In genomic region chr1:209412036-209412435, GRCh38 we compare ENCODE assay signal across 14 cellular contexts.
DNase-seq lines count a peak whose midpoint lies in the region; ATAC-seq and TF ChIP-seq lines count a peak whose summit lies in the region.
"Had no signal": no experiment of that assay in that cellular context is flagged by ENCODE, and none has a peak within 500 bp of the region (broad histone marks: within the 10 kb centered on the region; RNA-seq: fewer than 3 reads in every experiment).

No MANE protein-coding gene starts in this region.

- no peak overlapping the region for H4K8ac ChIP-seq in mesenchymal stem cell (ENCODE audit: low read length)

- no peak overlapping the region for H3K23ac ChIP-seq in mesenchymal stem cell (ENCODE audit: low read length in 2 of 2)

- H2BK5ac ChIP-seq in mesenchymal stem cell (ENCODE audit: low read depth, low read length, poor library complexity, severe bottlenecking): no peak overlapping the region

- no peak for ATAC-seq in heart left ventricle
- ATAC-seq in Right ventricle myocardium inferior: no peak
- ATAC-seq in HG03159 (IDR thresholded peaks at IDR 0.05; ENCODE audit: unreplicated experiment): no peak
- no peak for ATAC-seq in GM18519 (IDR thresholded peaks at IDR 0.05; ENCODE audit: low FRiP score, unreplicated experiment)
- ATAC-seq in HG03097 (IDR thresholded peaks at IDR 0.05; ENCODE audit: low FRiP score, unreplicated experiment): no peak
- ATAC-seq: GM12878 had no signal

- no peaks in the 10 kb centered on the region for H3K36me3 ChIP-seq in heart left ventricle
- no peaks in the 10 kb centered on the region for H3K36me3 ChIP-seq in mesenchymal stem cell (ENCODE audit: control insufficient read depth in 1 of 2, insufficient read depth in 2 of 2, low read depth in 1 of 2, low read length in 2 of 2)
- H3K36me3 ChIP-seq: Peyer's patch, thyroid gland had no signal

- H3K79me1 ChIP-seq in mesenchymal stem cell (replicated peaks; ENCODE audit: low read length, poor library complexity, severe bottlenecking): no peaks in the 10 kb centered on the region

- H3K27me3 ChIP-seq in heart left ventricle (peaks cover 0 to 12% (median 0%) of the 10 kb centered on the region in 9 donors), mesenchymal stem cell (ENCODE audit: control insufficient read depth in 1 of 2, insufficient read depth in 1 of 2, low read length in 2 of 2) (peaks cover 0 to 3% of the 10 kb centered on the region in 2 experiments)
- H3K27me3 ChIP-seq: Peyer's patch, thyroid gland had no signal

- peak overlapping the region in 1 of 2 experiments; percentile 46 for H2BK12ac ChIP-seq in mesenchymal stem cell (ENCODE audit: low read length in 2 of 2)

- H3K18ac ChIP-seq in mesenchymal stem cell (ENCODE audit: low read depth in 1 of 2, low read length in 2 of 2): no peak overlapping the region

- H3K9me3 ChIP-seq in heart left ventricle (no peaks in the 10 kb centered on the region), mesenchymal stem cell (ENCODE audit: control insufficient read depth, low read length) (no peaks in the 10 kb centered on the region)
- H3K9me3 ChIP-seq: Peyer's patch, thyroid gland had no signal

- no peak overlapping the region for H3K4me2 ChIP-seq in mesenchymal stem cell (ENCODE audit: low read length, poor library complexity, severe bottlenecking)

- peak overlapping the region; percentile 13 for H2AK5ac ChIP-seq in mesenchymal stem cell (ENCODE audit: low read length, severe bottlenecking)

- peaks cover 0 to 31% (median 2%) of the 10 kb centered on the region in 12 donors for H3K4me1 ChIP-seq in heart left ventricle
- peaks cover 10% of the 10 kb centered on the region for H3K4me1 ChIP-seq in mesenchymal stem cell (ENCODE audit: control insufficient read depth, insufficient read depth, low read depth, low read length)
- H3K4me1 ChIP-seq: Peyer's patch had no signal

- H3K4me3 ChIP-seq in heart left ventricle (no peak overlapping the region), mesenchymal stem cell (ENCODE audit: insufficient read depth in 1 of 2, low read depth in 1 of 2, low read length in 2 of 2) (no peak overlapping the region)
- H3K4me3 ChIP-seq: GM12878, Peyer's patch, thyroid gland had no signal

- no peak overlapping the region for H4K91ac ChIP-seq in mesenchymal stem cell (ENCODE audit: low read length)

- H2BK15ac ChIP-seq in mesenchymal stem cell (ENCODE audit: low read depth, poor library complexity, severe bottlenecking): no peak overlapping the region

- H2BK120ac ChIP-seq in mesenchymal stem cell (ENCODE audit: low read depth, low read length): no peak overlapping the region

- intact Hi-C loops in heart left ventricle (cut with DNase I) (no loop called here), Right ventricle myocardium inferior (cut with DNase I) (no loop called here)

- H3K4ac ChIP-seq in mesenchymal stem cell (ENCODE audit: low read depth in 1 of 2, low read length in 2 of 2): no peak overlapping the region

- no peak overlapping the region for H3K14ac ChIP-seq in mesenchymal stem cell (ENCODE audit: low read length in 2 of 2)

- TF ChIP-seq POLR2A in heart left ventricle (IDR thresholded peaks at IDR 0.05): no peak

- no peak for TF ChIP-seq CTCF in heart left ventricle (IDR thresholded peaks at IDR 0.05)

- peak overlapping the region in 7 of 12 donors; percentile 36 to 78 (median 46) for H3K27ac ChIP-seq in heart left ventricle
- H3K27ac ChIP-seq in caudate nucleus (ENCODE audit: low read depth, low read length): peak overlapping the region; percentile 14
- H3K27ac ChIP-seq in mesenchymal stem cell (ENCODE audit: low read length, poor library complexity, severe bottlenecking): peak overlapping the region; percentile 3
- H3K27ac ChIP-seq: Peyer's patch, thyroid gland had no signal

- peak overlapping the region; percentile 7 for H3K9ac ChIP-seq in mesenchymal stem cell (ENCODE audit: low read length)

- DNase-seq in heart left ventricle: no peak
- no peak for DNase-seq in Right ventricle myocardium inferior (ENCODE audit: missing footprints)
- DNase-seq in caudate nucleus (lab: John Stamatoyannopoulos, UW): peak in 1 of 61 donors; percentile 25
- DNase-seq in mesenchymal stem cell: no peak
- no peak for DNase-seq in DMS114 treated with DMSO at 0.1 percent for 48 hours (lab: John Stamatoyannopoulos, UW; ENCODE audit: unreplicated experiment)
- DNase-seq: ACHN; activated CD4-positive, alpha-beta memory T cell treated with anti-CD3 and anti-CD28 coated beads for 36 hours; cerebellar nuclear complex; Peyer's patch; thyroid gland had no signal

- H2AFZ ChIP-seq in mesenchymal stem cell (ENCODE audit: low read depth, low read length): no peak overlapping the region
